Comparison of ENCODE assay signal across 21 cellular contexts in genomic region chr3:50661321-50661837, GRCh38. TPM values are rescaled to one million over a fixed set of nuclear protein-coding genes. Genes with fewer than 3 reads are reported as not detected.
DNase-seq lines count a peak whose midpoint lies in the region; TF ChIP-seq lines count a peak whose summit lies in the region.
"Had no signal": no experiment of that assay in that cellular context is flagged by ENCODE, and none has a peak within 500 bp of the region (broad histone marks: within the 10 kb centered on the region; RNA-seq: fewer than 3 reads in every experiment).

No MANE protein-coding gene starts in this region.

- H3K27ac Mint-ChIP-seq in activated T-cell treated with anti-CD3 and anti-CD28 coated beads, Interleukin-2, amount 50 U/mL, for 24 hours = no peak overlapping the region
- H3K27ac Mint-ChIP-seq: CD8-positive, alpha-beta T cell had no signal

- H3K36me3 Mint-ChIP-seq in activated T-cell treated with anti-CD3 and anti-CD28 coated beads, Interleukin-2, amount 50 U/mL, for 24 hours (ENCODE audit: low read depth) = no peaks in the 10 kb centered on the region
- H3K36me3 Mint-ChIP-seq: CD8-positive, alpha-beta T cell had no signal

- H3K27ac ChIP-seq in coronary artery (no peak overlapping the region), vagina (no peak overlapping the region)
- H3K27ac ChIP-seq: A549, PC-9, RWPE1 had no signal

- no peak for TF ChIP-seq CTCF in coronary artery (IDR thresholded peaks at IDR 0.05)
- TF ChIP-seq CTCF in vagina (IDR thresholded peaks at IDR 0.05) = no peak

- H3K27me3 Mint-ChIP-seq in activated T-cell treated with anti-CD3 and anti-CD28 coated beads, Interleukin-2, amount 50 U/mL, for 24 hours = no peaks in the 10 kb centered on the region

- no peaks in the 10 kb centered on the region for H3K4me1 ChIP-seq in vagina
- H3K4me1 ChIP-seq: Caco-2 had no signal

- H3K36me3 ChIP-seq in vagina = no peaks in the 10 kb centered on the region

- intact Hi-C loops in posterior vena cava (cut with DNase I) (no loop called here), vagina (cut with DNase I) (no loop called here)

- H3K4me3 ChIP-seq in coronary artery (no peak overlapping the region), vagina (no peak overlapping the region)
- H3K4me3 ChIP-seq: A549, PC-9 had no signal

- H3K9me3 Mint-ChIP-seq in activated T-cell treated with anti-CD3 and anti-CD28 coated beads, Interleukin-2, amount 50 U/mL, for 24 hours = no peaks in the 10 kb centered on the region
- H3K9me3 Mint-ChIP-seq: CD8-positive, alpha-beta T cell had no signal

- H3K4me1 Mint-ChIP-seq in activated T-cell treated with anti-CD3 and anti-CD28 coated beads, Interleukin-2, amount 50 U/mL, for 24 hours (ENCODE audit: low read depth) = peaks cover 11% of the 10 kb centered on the region

- no peak overlapping the region for H3K4me3 Mint-ChIP-seq in activated T-cell treated with anti-CD3 and anti-CD28 coated beads, Interleukin-2, amount 50 U/mL, for 24 hours
- H3K4me3 Mint-ChIP-seq: CD8-positive, alpha-beta T cell had no signal

- no peaks in the 10 kb centered on the region for H3K9me3 ChIP-seq in vagina
- H3K9me3 ChIP-seq: A549, Caco-2 had no signal

- no peaks in the 10 kb centered on the region for H3K27me3 ChIP-seq in vagina

- peak; percentile 19 for DNase-seq in activated T-cell treated with anti-CD3 and anti-CD28 coated beads, Interleukin-2, amount 50 U/mL, for 24 hours
- no peak for DNase-seq in activated T-cell treated with anti-CD3 and anti-CD28 coated beads for 4 hours
- peak; percentile 52 for DNase-seq in coronary artery (ENCODE audit: low spot score)
- peak; percentile 66 for DNase-seq in posterior vena cava (ENCODE audit: low spot score)
- DNase-seq in vagina (ENCODE audit: extremely low spot score in 2 of 2) = peak; percentile 29 to 43
- DNase-seq in NCI-H128 (lab: John Stamatoyannopoulos, UW; ENCODE audit: unreplicated experiment) = no peak
- no peak for DNase-seq in NCI-H146 (lab: John Stamatoyannopoulos, UW)
- DNase-seq: AML-193, C1 segment of cervical spinal cord, Caco-2, KBM-7, MV-4-11, NCI-H1105, NCI-H1694, NCI-H2029 treated with DMSO at 0.1 percent for 48 hours, NCI-H526 treated with DMSO at 0.1 percent for 48 hours, PC-9, SHP77 had no signal

- no peak for TF ChIP-seq POLR2A in vagina (IDR thresholded peaks at IDR 0.05)

RNA-seq across cellular contexts. Expression of gene DOCK3, which starts 13.3 kb away (rescaled TPM):
- total RNA-seq in posterior vena cava (1 to 10 TPM in 1 of 2 donors, under 1 TPM in 1; 0.60 to 2.4 TPM), vagina (0.98 TPM)

RNA-seq across cellular contexts. Expression of gene MAPKAPK3, which starts 44.4 kb away (rescaled TPM):
- total RNA-seq in posterior vena cava (10 to 100 TPM; 21.8 to 32.9 TPM), vagina (38.1 TPM)

RNA-seq across cellular contexts. Expression of gene CISH, which starts 49.8 kb away (rescaled TPM):
- 10 to 100 TPM in 1 of 2 donors, 1 to 10 TPM in 1; 8.6 to 12.5 TPM for total RNA-seq in posterior vena cava
- total RNA-seq in vagina = 21.9 TPM

Comparison
In these comparisons a context has a peak if more than half of its experiments do, and no peak if none do; other contexts are left out.
1. DNase-seq: peak in activated T-cell treated with anti-CD3 and anti-CD28 coated beads, Interleukin-2, amount 50 U/mL, for 24 hours (single experiment), coronary artery (single experiment), posterior vena cava (single experiment) and vagina (2 of 2); none in activated T-cell treated with anti-CD3 and anti-CD28 coated beads for 4 hours (single experiment), NCI-H128 (single experiment) and NCI-H146 (single experiment).